30 cellular contexts compared by ENCODE assay signal in genomic region chr3:194327414-194328079, GRCh38. TPM values are rescaled to one million over a fixed set of nuclear protein-coding genes. Genes with fewer than 3 reads are reported as not detected.
A peak's percentile ranks its signal among the peaks of the same experiment; 100 is the strongest.
DNase-seq lines count a peak whose midpoint lies in the region; ATAC-seq, FAIRE-seq and TF ChIP-seq lines count a peak whose summit lies in the region.
"Had no signal": no experiment of that assay in that cellular context is flagged by ENCODE, and none has a peak within 500 bp of the region (broad histone marks: within the 10 kb centered on the region; RNA-seq: fewer than 3 reads in every experiment).

No MANE protein-coding gene starts in this region.

- peak; percentile 28 for DNase-seq in activated CD4-positive, alpha-beta T cell treated with anti-CD3 and anti-CD28 coated beads for 36 hours
- no peak for DNase-seq in activated CD4-positive, alpha-beta T cell treated with anti-CD3 and anti-CD28 coated beads, Interleukin-2, amount 50 U/mL, for 1 hour
- DNase-seq in HTR-8/SVneo (ENCODE audit: insufficient read length, low spot score) (no peak), GM12878 (ENCODE audit: low read depth, low spot score) (no peak), mesendoderm (peak; percentile 60), lower lobe of right lung (no peak), NCI-H345 (lab: John Stamatoyannopoulos, UW) (no peak)
- DNase-seq: activated CD4-positive, alpha-beta T cell treated with anti-CD3 and anti-CD28 coated beads, Interleukin-2, amount 50 U/mL, for 48 hours; AML-193; erythroblast; gastrocnemius medialis; GDM1; GOT3; Karpas-422; NCI-H1048; NCI-H1694 treated with DMSO at 0.1 percent for 48 hours; NCI-H526 treated with DMSO at 0.1 percent for 48 hours; stomach; tibial artery had no signal

- TF ChIP-seq RAD21 in GM12878 (IDR thresholded peaks at IDR 0.05; ENCODE audit: insufficient read depth, low read depth, low read length) = no peak

- no peak overlapping the region for H2BK15ac ChIP-seq in mesendoderm (replicated peaks; ENCODE audit: low read depth)

- no peak overlapping the region for H2AK5ac ChIP-seq in mesendoderm (ENCODE audit: low read length)

- WGBS in GM12878 (ENCODE audit: insufficient coverage, insufficient replicate concordance, low lambda C conversion rate, missing lambda C conversion rate) = 90% methylated on average over 4 of the region's 4 CpGs
- WGBS in mesendoderm (ENCODE audit: extremely low coverage, insufficient coverage, low lambda C conversion rate) = 100% methylated on average over 2 of the region's 4 CpGs

- H3K4me1 ChIP-seq in GM12878 (ENCODE audit: control insufficient read depth, insufficient read depth, low read length) (peaks cover 3% of the 10 kb centered on the region; the same call in 1 of the 2 replicates), mesendoderm (ENCODE audit: control insufficient read depth, low read depth, low read length) (peaks cover 2% of the 10 kb centered on the region), lower lobe of right lung (peaks cover 7% of the 10 kb centered on the region)

- H3K4ac ChIP-seq in mesendoderm (ENCODE audit: low read depth, low read length) = no peak overlapping the region

- H3K4me1 Mint-ChIP-seq in activated CD4-positive, alpha-beta T cell treated with anti-CD3 and anti-CD28 coated beads for 36 hours = peaks cover 7% of the 10 kb centered on the region

- in situ Hi-C loops in GM12878 (cut with MboI) = no loop called here

- H3K27ac ChIP-seq in GM12878 (ENCODE audit: control insufficient read depth, insufficient read depth) (no peak overlapping the region), mesendoderm (ENCODE audit: low read depth, low read length) (no peak overlapping the region), lower lobe of right lung (no peak overlapping the region)
- H3K27ac ChIP-seq: 22Rv1, body of pancreas, gastrocnemius medialis, stomach, tibial artery, VCaP had no signal

- CTCF ChIA-PET in activated CD4-positive, alpha-beta T cell treated with anti-CD3 and anti-CD28 coated beads for 36 hours (lab: Charles Lee) = interaction anchor here (0.7 to 1.7 kb wide), 2 partner anchors 11 to 22 kb away, joined by 3 to 7 read pairs; no protein-coding TSS in a partner anchor
- CTCF ChIA-PET in GM12878 (lab: Yijun Ruan, JAX) = interaction anchor here (1.3 kb wide), 1 partner anchor 15 kb away, joined by 3 read pairs; no protein-coding TSS in a partner anchor

- H3K9ac ChIP-seq in GM12878 (ENCODE audit: control insufficient read depth, insufficient read depth, low read length) = no peak overlapping the region
- H3K9ac ChIP-seq in mesendoderm (ENCODE audit: low read length) = no peak overlapping the region

- H3K36me3 Mint-ChIP-seq in activated CD4-positive, alpha-beta T cell treated with anti-CD3 and anti-CD28 coated beads for 36 hours (ENCODE audit: low read depth) = no peaks in the 10 kb centered on the region
- H3K36me3 Mint-ChIP-seq: activated naive CD8-positive, alpha-beta T cell; CD8-positive, alpha-beta T cell had no signal

- H3K27ac Mint-ChIP-seq in activated CD4-positive, alpha-beta T cell treated with anti-CD3 and anti-CD28 coated beads for 36 hours = no peak overlapping the region
- H3K27ac Mint-ChIP-seq: activated naive CD8-positive, alpha-beta T cell; activated T-helper 2 cell treated with anti-CD3 and anti-CD28 coated beads, Interferon-gamma antibody, Interleukin-2, Interleukin-4, amounts not matched to agents 10 μg/mL and 5 μg/mL and 100 μg/mL, durations not matched to agents 14 hours and 24 hours and 36 hours; CD8-positive, alpha-beta T cell; progenitor cell of endocrine pancreas had no signal

- no peaks in the 10 kb centered on the region for H3K36me3 ChIP-seq in GM12878 (ENCODE audit: control insufficient read depth in 2 of 2, insufficient read depth in 2 of 2, low read length in 1 of 2)
- no peaks in the 10 kb centered on the region for H3K36me3 ChIP-seq in mesendoderm (ENCODE audit: control insufficient read depth, insufficient read depth, low read length)
- no peaks in the 10 kb centered on the region for H3K36me3 ChIP-seq in lower lobe of right lung
- H3K36me3 ChIP-seq: gastrocnemius medialis, stomach, tibial artery had no signal

- peak; percentile 100 for FAIRE-seq in HTR-8/SVneo (lab: Jason Lieb, UNC)
- peak; percentile 81 for FAIRE-seq in GM12878 (lab: Jason Lieb, UNC)
- FAIRE-seq: keratinocyte had no signal

- H2AFZ ChIP-seq in GM12878 (ENCODE audit: control insufficient read depth, low read depth, low read length) = no peak overlapping the region

- H3K4me3 Mint-ChIP-seq in activated CD4-positive, alpha-beta T cell treated with anti-CD3 and anti-CD28 coated beads for 36 hours = no peak overlapping the region
- H3K4me3 Mint-ChIP-seq: activated naive CD8-positive, alpha-beta T cell; CD8-positive, alpha-beta T cell had no signal

- no peak for TF ChIP-seq POLR2A in GM12878 (IDR thresholded peaks at IDR 0.05; ENCODE audit: low read depth, low read length)

- H2BK120ac ChIP-seq in mesendoderm (ENCODE audit: low read depth, low read length) = no peak overlapping the region

- no peak for ATAC-seq in activated CD4-positive, alpha-beta T cell treated with anti-CD3 and anti-CD28 coated beads for 36 hours
- ATAC-seq in GM12878 = no peak
- ATAC-seq in GM18870 (IDR thresholded peaks at IDR 0.05; ENCODE audit: unreplicated experiment) = no peak
- ATAC-seq in lower lobe of right lung = no peak
- ATAC-seq: body of pancreas, gastrocnemius medialis had no signal

- no peak overlapping the region for H2BK5ac ChIP-seq in mesendoderm (ENCODE audit: low read length)

- H3K79me1 ChIP-seq in mesendoderm (ENCODE audit: low read length) = no peaks in the 10 kb centered on the region

- H3K4me2 ChIP-seq in GM12878 (ENCODE audit: control insufficient read depth, insufficient read depth) = no peak overlapping the region
- no peak overlapping the region for H3K4me2 ChIP-seq in mesendoderm (ENCODE audit: low read length)

- H4K8ac ChIP-seq in mesendoderm (ENCODE audit: low read depth, low read length) = no peak overlapping the region

- no peak overlapping the region for H3K56ac ChIP-seq in mesendoderm (ENCODE audit: low read length)

- H3K27me3 ChIP-seq in GM12878 (replicated peaks in 1 of 2; ENCODE audit: control insufficient read depth in 2 of 2, insufficient read depth in 2 of 2, low read length in 1 of 2) (no peaks in the 10 kb centered on the region; a peak in 1 of 4 replicates), mesendoderm (ENCODE audit: insufficient read depth, low read length, poor library complexity) (no peaks in the 10 kb centered on the region), lower lobe of right lung (ENCODE audit: low read depth) (peaks cover 13% of the 10 kb centered on the region)
- H3K27me3 ChIP-seq: body of pancreas had no signal

- H3K23ac ChIP-seq in mesendoderm (ENCODE audit: low read length) = no peak overlapping the region

- TF ChIP-seq CTCF in GM12878 (IDR thresholded peaks at IDR 0.05 in 2 of 3, conservative IDR thresholded peaks at IDR 0.05 in 1 of 3; ENCODE audit: control insufficient read depth in 2 of 3, extremely low read depth in 1 of 3, insufficient read depth in 1 of 3, low read depth in 3 of 3, low read length in 3 of 3) (no peak), lower lobe of right lung (IDR thresholded peaks at IDR 0.05) (no peak)

- H3K79me2 ChIP-seq in GM12878 (ENCODE audit: control insufficient read depth, insufficient read depth, low read length) = no peaks in the 10 kb centered on the region
- no peaks in the 10 kb centered on the region for H3K79me2 ChIP-seq in mesendoderm (ENCODE audit: control insufficient read depth, insufficient read depth, low read length)

- no peaks in the 10 kb centered on the region for H3K9me3 Mint-ChIP-seq in activated CD4-positive, alpha-beta T cell treated with anti-CD3 and anti-CD28 coated beads for 36 hours (ENCODE audit: low read depth)
- H3K9me3 Mint-ChIP-seq: activated T-helper 2 cell treated with anti-CD3 and anti-CD28 coated beads, Interferon-gamma antibody, Interleukin-2, Interleukin-4, amounts not matched to agents 10 μg/mL and 5 μg/mL and 100 μg/mL, durations not matched to agents 14 hours and 24 hours and 36 hours; CD8-positive, alpha-beta T cell had no signal

- H4K20me1 ChIP-seq in GM12878 (ENCODE audit: control insufficient read depth, insufficient read depth) = no peaks in the 10 kb centered on the region

- intact Hi-C loops in activated CD4-positive, alpha-beta T cell treated with anti-CD3 and anti-CD28 coated beads for 36 hours (cut with DNase I, micrococcal nuclease) = no loop called here
- intact Hi-C loops in GM12878 (cut with micrococcal nuclease; ENCODE audit: unreplicated experiment) (no loop called here), lower lobe of right lung (cut with DNase I) (no loop called here)

- peaks cover 3% of the 10 kb centered on the region; the same call in 2 of the 3 replicates for H3K9me3 ChIP-seq in GM12878 (replicated peaks; ENCODE audit: control insufficient read depth, insufficient read depth, low read length)
- no peaks in the 10 kb centered on the region for H3K9me3 ChIP-seq in lower lobe of right lung
- H3K9me3 ChIP-seq: body of pancreas, gastrocnemius medialis, stomach, tibial artery had no signal

- RAD21 ChIA-PET in GM12878 (lab: Charles Lee; ENCODE audit: unreplicated experiment) = interaction anchor here (0.6 kb wide), 1 partner anchor 15 kb away, joined by 3 read pairs; no protein-coding TSS in a partner anchor

- H3K18ac ChIP-seq in mesendoderm (ENCODE audit: low read length) = no peak overlapping the region

- POLR2A ChIA-PET in activated CD4-positive, alpha-beta T cell treated with anti-CD3 and anti-CD28 coated beads for 36 hours (lab: Charles Lee) = no interaction called here
- POLR2A ChIA-PET in GM12878 (lab: Charles Lee) = no interaction called here

- peaks cover 5% of the 10 kb centered on the region for H3K27me3 Mint-ChIP-seq in activated CD4-positive, alpha-beta T cell treated with anti-CD3 and anti-CD28 coated beads for 36 hours

- H3K4me3 ChIP-seq in GM12878 = no peak overlapping the region
- no peak overlapping the region for H3K4me3 ChIP-seq in mesendoderm (ENCODE audit: low read length)
- no peak overlapping the region for H3K4me3 ChIP-seq in lower lobe of right lung
- H3K4me3 ChIP-seq: body of pancreas, gastrocnemius medialis, stomach, tibial artery had no signal

- no peak for TF ChIP-seq EP300 in GM12878 (IDR thresholded peaks at IDR 0.05; ENCODE audit: borderline replicate concordance in 1 of 2, control insufficient read depth in 1 of 2, low read depth in 2 of 2, low read length in 2 of 2)

- SMC1A ChIA-PET in GM12878 (lab: Charles Lee; ENCODE audit: uncharacterized antibody, unreplicated experiment) = no interaction called here

- H4K5ac ChIP-seq in mesendoderm (ENCODE audit: low read length) = no peak overlapping the region

- BruUV-seq in GM12878 (replicated peaks; lab: Mats Ljungman, UMichigan) = no TSS peak

RNA-seq across cellular contexts. Expression of gene CPN2, which starts 23.6 kb away (rescaled TPM):
- not detected for total RNA-seq in activated CD4-positive, alpha-beta T cell treated with anti-CD3 and anti-CD28 coated beads for 36 hours
- not detected in 2 replicates for total RNA-seq in GM12878 (2013; cell fraction: nucleolus; rRNA removed)
- total RNA-seq in GM12878 (2014; rRNA removed) = not detected in 2 replicates
- not detected in 2 replicates for total RNA-seq in GM12878 (2014; rRNA removed; fragmentation: Illumina TruSeq; extraction: Trizol)
- 0.05 TPM in 1 of 2 replicates, not detected in the other for total RNA-seq in GM12878 (2021)
- polyA plus RNA-seq in GM12878 (2011; ENCODE audit: low read depth) = not detected
- polyA plus RNA-seq in GM12878 (2011; rRNA removed) = not detected in 2 replicates
- polyA plus RNA-seq in GM12878 (2011; cell fraction: cytosol; rRNA removed) = not detected in 2 replicates
- polyA plus RNA-seq in GM12878 (2011; cell fraction: nucleus; rRNA removed) = not detected in 2 replicates
- polyA plus RNA-seq in GM12878 (2012) = not detected in 2 replicates
- polyA plus RNA-seq in GM12878 (2014; fragmentation: Illumina TruSeq; extraction: Trizol) = not detected in 2 replicates
- not detected for polyA plus RNA-seq in GM12878 (2014; fragmentation: Nextera tagmentation; extraction: Ambion mirVana)
- polyA plus RNA-seq in GM12878 (2014; rRNA removed) = not detected in 2 replicates
- not detected for polyA plus RNA-seq in GM12878 (2016; fragmentation: Nextera tagmentation; extraction: Ambion mirVana)
- not detected in 2 replicates for polyA minus RNA-seq in GM12878 (2011; rRNA and poly(A)+ RNA removed)
- polyA minus RNA-seq in GM12878 (2011; cell fraction: cytosol; rRNA and poly(A)+ RNA removed) = not detected in 2 replicates
- not detected in 2 replicates for polyA minus RNA-seq in GM12878 (2011; cell fraction: nucleus; rRNA and poly(A)+ RNA removed)
- 0.01 TPM for polyA plus RNA-seq in mesendoderm (2013, experiment 1 of 2)
- 0.01 TPM for polyA plus RNA-seq in mesendoderm (2013, experiment 2 of 2)
- total RNA-seq in lower lobe of right lung = not detected
- total RNA-seq: activated T-helper 2 cell treated with anti-CD3 and anti-CD28 coated beads, Interferon-gamma antibody, Interleukin-2, Interleukin-4, amounts not matched to agents 10 μg/mL and 5 μg/mL and 100 μg/mL, durations not matched to agents 14 hours and 24 hours and 36 hours; body of pancreas; CD8-positive, alpha-beta T cell; cerebellum; progenitor cell of endocrine pancreas; RPMI7951; stomach had no signal
- polyA plus RNA-seq: keratinocyte, stomach had no signal

RNA-seq across cellular contexts. Expression of gene LRRC15, which starts 42.0 kb away (rescaled TPM):
- total RNA-seq in activated CD4-positive, alpha-beta T cell treated with anti-CD3 and anti-CD28 coated beads for 36 hours = under 1 TPM in 1 of 2 experiments, not detected in 1; 0.04 TPM
- total RNA-seq in GM12878 (2013; cell fraction: nucleolus; rRNA removed) = not detected in 2 replicates
- total RNA-seq in GM12878 (2014; rRNA removed) (not detected in 2 replicates), GM12878 (2014; rRNA removed; fragmentation: Illumina TruSeq; extraction: Trizol) (not detected in 2 replicates), GM12878 (2021) (not detected in 2 replicates), lower lobe of right lung (0.24 TPM)
- polyA plus RNA-seq in GM12878 (2011; ENCODE audit: low read depth) = not detected
- polyA plus RNA-seq in GM12878 (2011; rRNA removed) (not detected in 2 replicates), GM12878 (2014; fragmentation: Illumina TruSeq; extraction: Trizol) (not detected in 2 replicates), GM12878 (2014; fragmentation: Nextera tagmentation; extraction: Ambion mirVana) (not detected), GM12878 (2014; rRNA removed) (not detected in 2 replicates), GM12878 (2016; fragmentation: Nextera tagmentation; extraction: Ambion mirVana) (not detected)
- polyA plus RNA-seq in GM12878 (2011; cell fraction: cytosol; rRNA removed) = not detected in 2 replicates
- polyA plus RNA-seq in GM12878 (2011; cell fraction: nucleus; rRNA removed) = not detected in 2 replicates
- polyA plus RNA-seq in GM12878 (2012) = not detected in 2 replicates
- polyA minus RNA-seq in GM12878 (2011; rRNA and poly(A)+ RNA removed) = not detected in 2 replicates
- polyA minus RNA-seq in GM12878 (2011; cell fraction: cytosol; rRNA and poly(A)+ RNA removed) = not detected in 2 replicates
- not detected in 2 replicates for polyA minus RNA-seq in GM12878 (2011; cell fraction: nucleus; rRNA and poly(A)+ RNA removed)
- 0.37 TPM for polyA plus RNA-seq in mesendoderm (2013, experiment 1 of 2)
- 0.39 TPM for polyA plus RNA-seq in mesendoderm (2013, experiment 2 of 2)
- total RNA-seq: activated T-helper 2 cell treated with anti-CD3 and anti-CD28 coated beads, Interferon-gamma antibody, Interleukin-2, Interleukin-4, amounts not matched to agents 10 μg/mL and 5 μg/mL and 100 μg/mL, durations not matched to agents 14 hours and 24 hours and 36 hours; CD8-positive, alpha-beta T cell; cerebellum; progenitor cell of endocrine pancreas had no signal
- polyA plus RNA-seq: keratinocyte had no signal

Comparison
In these comparisons a context has a peak if more than half of its experiments do, and no peak if none do; other contexts are left out.
1. DNase-seq: peak in activated CD4-positive, alpha-beta T cell treated with anti-CD3 and anti-CD28 coated beads for 36 hours (single experiment) and mesendoderm (single experiment); none in activated CD4-positive, alpha-beta T cell treated with anti-CD3 and anti-CD28 coated beads, Interleukin-2, amount 50 U/mL, for 1 hour (single experiment), HTR-8/SVneo (single experiment), GM12878 (single experiment), lower lobe of right lung (single experiment) and NCI-H345 (single experiment).